ENCODE assay signal across 16 cellular contexts in the genomic region with DNA sequence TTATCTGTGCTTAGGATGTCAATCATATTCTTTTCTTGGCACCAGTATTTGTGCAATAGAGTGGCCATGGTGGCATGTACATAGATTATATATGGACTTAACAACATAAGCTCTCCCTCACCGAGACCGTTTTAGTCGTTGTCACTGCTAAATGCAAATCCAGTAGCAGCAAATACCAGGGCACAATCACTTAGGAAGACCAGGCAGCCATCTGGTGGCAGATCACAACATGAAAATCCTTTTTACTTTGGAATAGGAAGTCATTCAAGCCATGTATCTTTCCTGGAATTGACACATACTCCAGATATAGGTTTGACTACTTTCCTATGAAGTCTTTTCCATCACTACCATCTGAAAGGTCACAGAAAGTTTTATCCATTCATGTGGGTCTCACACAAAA. TPM values are rescaled to one million over a fixed set of nuclear protein-coding genes. Genes with fewer than 3 reads are reported as not detected.
DNase-seq lines count a peak whose midpoint lies in the region; ATAC-seq and TF ChIP-seq lines count a peak whose summit lies in the region.
"Had no signal": no experiment of that assay in that cellular context is flagged by ENCODE, and none has a peak within 500 bp of the region (broad histone marks: within the 10 kb centered on the region; RNA-seq: fewer than 3 reads in every experiment).

No MANE protein-coding gene starts in this region.

- WGBS in mesendoderm (ENCODE audit: extremely low coverage, insufficient coverage, low lambda C conversion rate), result no CpG with 5 or more reads among the region's 3 CpGs

- no peak overlapping the region for H3K4me3 Mint-ChIP-seq in MCF 10A (ENCODE audit: unreplicated experiment)
- H3K4me3 Mint-ChIP-seq: activated naive CD8-positive, alpha-beta T cell treated with anti-CD3 and anti-CD28 coated beads for 36 hours; CD8-positive, alpha-beta memory T cell; memory B cell had no signal

- no peak overlapping the region for H4K5ac ChIP-seq in mesendoderm (ENCODE audit: low read length)

- H3K27me3 ChIP-seq in brain microvascular endothelial cell (replicated peaks) (no peaks in the 10 kb centered on the region), mesendoderm (ENCODE audit: insufficient read depth, low read length, poor library complexity) (no peaks in the 10 kb centered on the region)
- H3K27me3 ChIP-seq: esophagus muscularis mucosa had no signal

- BruUV-seq in MCF 10A (replicated peaks; lab: Mats Ljungman, UMichigan), result no TSS peak

- H4K8ac ChIP-seq in mesendoderm (ENCODE audit: low read depth, low read length), result no peak overlapping the region

- CTCF ChIA-PET in MCF 10A (lab: Yijun Ruan, JAX), result interaction anchor here (0.8 kb wide), 1 partner anchor 150 kb away, joined by 3 read pairs; no protein-coding TSS in a partner anchor

- H3K36me3 Mint-ChIP-seq in MCF 10A (ENCODE audit: insufficient read depth, unreplicated experiment), result no peaks in the 10 kb centered on the region
- H3K36me3 Mint-ChIP-seq: activated naive CD8-positive, alpha-beta T cell treated with anti-CD3 and anti-CD28 coated beads for 36 hours; CD8-positive, alpha-beta memory T cell; memory B cell had no signal

- no peak for ATAC-seq in HG03571 (IDR thresholded peaks at IDR 0.05; ENCODE audit: unreplicated experiment)

- no peaks in the 10 kb centered on the region for H3K79me1 ChIP-seq in mesendoderm (ENCODE audit: low read length)

- H2BK5ac ChIP-seq in mesendoderm (ENCODE audit: low read length), result no peak overlapping the region

- H2BK15ac ChIP-seq in mesendoderm (replicated peaks; ENCODE audit: low read depth), result no peak overlapping the region

- peak; percentile 62 for TF ChIP-seq CTCF in LNCaP clone FGC (IDR thresholded peaks at IDR 0.05; ENCODE audit: control insufficient read depth, extremely low read depth, insufficient read depth)
- TF ChIP-seq CTCF in brain microvascular endothelial cell (IDR thresholded peaks at IDR 0.05; ENCODE audit: low read depth, low read length, missing control alignments), result peak; percentile 33
- TF ChIP-seq CTCF in MCF 10A (IDR thresholded peaks at IDR 0.05; ENCODE audit: unreplicated experiment), result no peak
- TF ChIP-seq CTCF in GM13976 (IDR thresholded peaks at IDR 0.05; ENCODE audit: borderline replicate concordance, control extremely low read depth, extremely low read depth, insufficient read depth, missing control alignments), result no peak

- no peaks in the 10 kb centered on the region for H3K79me2 ChIP-seq in mesendoderm (ENCODE audit: control insufficient read depth, insufficient read depth, low read length)

- no peak overlapping the region for H3K27ac Mint-ChIP-seq in MCF 10A (ENCODE audit: low read depth, unreplicated experiment)
- H3K27ac Mint-ChIP-seq: activated naive CD8-positive, alpha-beta T cell treated with anti-CD3 and anti-CD28 coated beads for 36 hours; CD8-positive, alpha-beta memory T cell; memory B cell had no signal

- in situ Hi-C loops in brain microvascular endothelial cell (cut with HindIII; ENCODE audit: low pct_ligation_motif_present, low sequenced_read_pairs), result no loop called here
- in situ Hi-C loops in GM13976 (cut with MboI; ENCODE audit: low sequenced_read_pairs, unreplicated experiment), result no loop called here

- H3K4me3 ChIP-seq in LNCaP clone FGC (ENCODE audit: low read depth, low read length) (no peak overlapping the region), brain microvascular endothelial cell (ENCODE audit: low read depth, low read length) (no peak overlapping the region), mesendoderm (ENCODE audit: low read length) (no peak overlapping the region)
- H3K4me3 ChIP-seq: esophagus muscularis mucosa had no signal

- POLR2A ChIA-PET in MCF 10A (lab: Yijun Ruan, JAX), result no interaction called here

- H3K4ac ChIP-seq in mesendoderm (ENCODE audit: low read depth, low read length), result no peak overlapping the region

- H3K27ac ChIP-seq in brain microvascular endothelial cell (no peak overlapping the region), mesendoderm (ENCODE audit: low read depth, low read length) (no peak overlapping the region)
- H3K27ac ChIP-seq: esophagus muscularis mucosa had no signal

- H3K9ac ChIP-seq in mesendoderm (ENCODE audit: low read length), result no peak overlapping the region

- H3K23ac ChIP-seq in mesendoderm (ENCODE audit: low read length), result no peak overlapping the region

- no peak overlapping the region for H3K18ac ChIP-seq in mesendoderm (ENCODE audit: low read length)

- no peak overlapping the region for H2AK5ac ChIP-seq in mesendoderm (ENCODE audit: low read length)

- H3K4me1 Mint-ChIP-seq in MCF 10A (ENCODE audit: insufficient read depth, unreplicated experiment), result no peaks in the 10 kb centered on the region
- H3K4me1 Mint-ChIP-seq: activated naive CD8-positive, alpha-beta T cell treated with anti-CD3 and anti-CD28 coated beads for 36 hours; CD8-positive, alpha-beta memory T cell; memory B cell had no signal

- no peak overlapping the region for H3K56ac ChIP-seq in mesendoderm (ENCODE audit: low read length)

- no peak overlapping the region for H2BK120ac ChIP-seq in mesendoderm (ENCODE audit: low read depth, low read length)

- H3K36me3 ChIP-seq in brain microvascular endothelial cell (replicated peaks), result no peaks in the 10 kb centered on the region
- no peaks in the 10 kb centered on the region for H3K36me3 ChIP-seq in mesendoderm (ENCODE audit: control insufficient read depth, insufficient read depth, low read length)
- H3K36me3 ChIP-seq: esophagus muscularis mucosa had no signal

- H3K4me2 ChIP-seq in mesendoderm (ENCODE audit: low read length), result no peak overlapping the region

- DNase-seq in DMS 273 treated with DMSO at 0.1 percent for 48 hours (lab: John Stamatoyannopoulos, UW) (peak; percentile 18), LNCaP clone FGC (ENCODE audit: low read depth) (peak; percentile 56), brain microvascular endothelial cell (no peak), mesendoderm (peak; percentile 48), MCF 10A (ENCODE audit: unreplicated experiment) (no peak), GM13976 (ENCODE audit: low spot score) (no peak)
- DNase-seq: activated naive CD8-positive, alpha-beta T cell treated with anti-CD3 and anti-CD28 coated beads for 36 hours; activated T-cell treated with anti-CD3 and anti-CD28 coated beads for 4 hours; CD8-positive, alpha-beta memory T cell; cerebellar nuclear complex; NCI-H1105; occipital lobe had no signal

- H3K27me3 Mint-ChIP-seq in MCF 10A (ENCODE audit: insufficient read depth, unreplicated experiment), result peaks cover 30% of the 10 kb centered on the region
- H3K27me3 Mint-ChIP-seq: activated naive CD8-positive, alpha-beta T cell treated with anti-CD3 and anti-CD28 coated beads for 36 hours; CD8-positive, alpha-beta memory T cell; memory B cell had no signal

- H3K9me3 Mint-ChIP-seq in MCF 10A (ENCODE audit: unreplicated experiment), result no peaks in the 10 kb centered on the region
- H3K9me3 Mint-ChIP-seq: activated naive CD8-positive, alpha-beta T cell treated with anti-CD3 and anti-CD28 coated beads for 36 hours; memory B cell had no signal

- H3K4me1 ChIP-seq in mesendoderm (ENCODE audit: control insufficient read depth, low read depth, low read length), result no peaks in the 10 kb centered on the region
- H3K4me1 ChIP-seq: esophagus muscularis mucosa had no signal

- intact Hi-C loops in MCF 10A (cut with micrococcal nuclease), result loop anchor here (1.0 kb wide), 1 partner anchor 149 kb away; no protein-coding TSS in a partner anchor

RNA-seq across cellular contexts. Expression of a gene that starts 53.2 kb away (rescaled TPM):
- not detected for polyA plus RNA-seq in mesendoderm (2013, experiment 1 of 2)
- polyA plus RNA-seq in mesendoderm (2013, experiment 2 of 2), result 0.15 TPM
- not detected in 2 replicates for total RNA-seq in MCF 10A (2022)
- total RNA-seq: activated naive CD8-positive, alpha-beta T cell treated with anti-CD3 and anti-CD28 coated beads for 36 hours; CD8-positive, alpha-beta memory T cell; esophagus muscularis mucosa; HT1080 had no signal
- polyA plus RNA-seq: CD8-positive, alpha-beta memory T cell had no signal

Comparison
In these comparisons a context has a peak if more than half of its experiments do, and no peak if none do; other contexts are left out.
1. DNase-seq: peak in DMS 273 treated with DMSO at 0.1 percent for 48 hours (single experiment), LNCaP clone FGC (single experiment) and mesendoderm (single experiment); none in brain microvascular endothelial cell (single experiment), MCF 10A (single experiment) and GM13976 (single experiment).
2. CTCF ChIP-seq: peak in LNCaP clone FGC (single experiment) and brain microvascular endothelial cell (single experiment); none in MCF 10A (single experiment) and GM13976 (single experiment).